22 cellular contexts compared by ENCODE assay signal in genomic region chr2:127796389-127796788, GRCh38. TPM values are rescaled to one million over a fixed set of nuclear protein-coding genes. Genes with fewer than 3 reads are reported as not detected.
DNase-seq lines count a peak whose midpoint lies in the region; ATAC-seq and TF ChIP-seq lines count a peak whose summit lies in the region.
"Had no signal": no experiment of that assay in that cellular context is flagged by ENCODE, and none has a peak within 500 bp of the region (broad histone marks: within the 10 kb centered on the region; RNA-seq: fewer than 3 reads in every experiment).

No MANE protein-coding gene starts in this region.

- H3K4me3 ChIP-seq in DOHH2 (ENCODE audit: low read length) (peak overlapping the region; percentile 32), OCI-LY7 (ENCODE audit: low read depth, low read length, poor library complexity, severe bottlenecking) (no peak overlapping the region)
- H3K4me3 ChIP-seq: breast epithelium, esophagus squamous epithelium had no signal

- no peak overlapping the region for H3K4me3 Mint-ChIP-seq in CD14-positive monocyte
- peak overlapping the region; percentile 22 for H3K4me3 Mint-ChIP-seq in dendritic cell treated with granulocyte-macrophage colony-stimulating factor and Interleukin-4, amounts not matched to agents 40 ng/mL and 50 ng/mL, for 4 days
- H3K4me3 Mint-ChIP-seq: activated naive CD8-positive, alpha-beta T cell treated with anti-CD3 and anti-CD28 coated beads, Interleukin-2, amount 10 ng/mL, durations not matched to agents 7 days and 5 days had no signal

- peak overlapping the region in 6 of 7 donors; percentile 2 to 84 (median 58) for H3K27ac Mint-ChIP-seq in CD14-positive monocyte
- peak overlapping the region; percentile 50 for H3K27ac Mint-ChIP-seq in dendritic cell treated with granulocyte-macrophage colony-stimulating factor and Interleukin-4, amounts not matched to agents 40 ng/mL and 50 ng/mL, for 4 days
- H3K27ac Mint-ChIP-seq: activated naive CD8-positive, alpha-beta T cell treated with anti-CD3 and anti-CD28 coated beads, Interleukin-2, amount 10 ng/mL, durations not matched to agents 7 days and 5 days had no signal

- no peak for TF ChIP-seq CTCF in CD14-positive monocyte (IDR thresholded peaks at IDR 0.05)
- no peak for TF ChIP-seq CTCF in DOHH2 (IDR thresholded peaks at IDR 0.05; ENCODE audit: low read depth, low read length, poor library complexity, severe bottlenecking)
- TF ChIP-seq CTCF in OCI-LY7 (conservative IDR thresholded peaks at IDR 0.05; ENCODE audit: low read length): no peak

- peaks cover 69% of the 10 kb centered on the region for H3K36me3 ChIP-seq in DOHH2 (ENCODE audit: control insufficient read depth, low read length)
- H3K36me3 ChIP-seq in OCI-LY7 (ENCODE audit: insufficient read depth, low read length): peaks cover 92% of the 10 kb centered on the region
- H3K36me3 ChIP-seq: breast epithelium had no signal

- H4K20me1 ChIP-seq in DOHH2 (ENCODE audit: control insufficient read depth, insufficient read depth, low read depth, low read length) (peaks cover 25% of the 10 kb centered on the region), OCI-LY7 (ENCODE audit: insufficient read depth, low read length) (peaks cover 22% of the 10 kb centered on the region)

- H3K9me3 ChIP-seq in DOHH2 (ENCODE audit: control insufficient read depth, insufficient read depth, low read length) (no peaks in the 10 kb centered on the region), OCI-LY7 (ENCODE audit: low read length) (peaks cover 13% of the 10 kb centered on the region; the same call in 1 of the 2 replicates)
- H3K9me3 ChIP-seq: breast epithelium, esophagus squamous epithelium had no signal

- ATAC-seq in GM19455 (IDR thresholded peaks at IDR 0.05; ENCODE audit: unreplicated experiment): no peak
- ATAC-seq: activated CD4-positive, CD25-positive, alpha-beta regulatory T cell treated with anti-CD3 and anti-CD28 coated beads, Interleukin-2, amount 50 U/mL, for 24 hours; left ventricle myocardium superior had no signal

- H3K27me3 Mint-ChIP-seq in CD14-positive monocyte (ENCODE audit: low read depth in 3 of 3): peaks cover 0 to 1% (median 0%) of the 10 kb centered on the region in 3 donors
- no peaks in the 10 kb centered on the region for H3K27me3 Mint-ChIP-seq in dendritic cell treated with granulocyte-macrophage colony-stimulating factor and Interleukin-4, amounts not matched to agents 40 ng/mL and 50 ng/mL, for 4 days
- H3K27me3 Mint-ChIP-seq: activated naive CD8-positive, alpha-beta T cell treated with anti-CD3 and anti-CD28 coated beads, Interleukin-2, amount 10 ng/mL, durations not matched to agents 7 days and 5 days had no signal

- intact Hi-C loops in CD14-positive monocyte (cut with micrococcal nuclease) (no loop called here), OCI-LY7 (cut with micrococcal nuclease; ENCODE audit: unreplicated experiment) (no loop called here)
- intact Hi-C loops in dendritic cell treated with granulocyte-macrophage colony-stimulating factor and Interleukin-4, amounts not matched to agents 40 ng/mL and 50 ng/mL, for 4 days (cut with micrococcal nuclease): no loop called here

- POLR2A ChIA-PET in OCI-LY7 (lab: Charles Lee): interaction anchor here (0.6 to 1.3 kb wide), 5 partner anchors 10 to 28 kb away, joined by 5 to 10 read pairs (median 6); no protein-coding TSS in a partner anchor

- peaks cover 57% of the 10 kb centered on the region for H3K4me1 Mint-ChIP-seq in CD14-positive monocyte
- peaks cover 61% of the 10 kb centered on the region for H3K4me1 Mint-ChIP-seq in dendritic cell treated with granulocyte-macrophage colony-stimulating factor and Interleukin-4, amounts not matched to agents 40 ng/mL and 50 ng/mL, for 4 days (ENCODE audit: low read depth)

- H3K27ac ChIP-seq in DOHH2 (ENCODE audit: low read depth, low read length) (peak overlapping the region; percentile 24), OCI-LY7 (ENCODE audit: low read depth, low read length, poor library complexity, severe bottlenecking) (peak overlapping the region; percentile 12)
- H3K27ac ChIP-seq: breast epithelium, esophagus squamous epithelium had no signal

- H3K4me1 ChIP-seq in DOHH2 (ENCODE audit: control insufficient read depth, low read length): peaks cover 73% of the 10 kb centered on the region
- peaks cover 46% of the 10 kb centered on the region for H3K4me1 ChIP-seq in OCI-LY7 (ENCODE audit: insufficient read depth, low read length, poor library complexity, severe bottlenecking)
- H3K4me1 ChIP-seq: breast epithelium had no signal

- peaks cover 7 to 30% of the 10 kb centered on the region in 2 donors for H3K36me3 Mint-ChIP-seq in CD14-positive monocyte
- peaks cover 29% of the 10 kb centered on the region for H3K36me3 Mint-ChIP-seq in dendritic cell treated with granulocyte-macrophage colony-stimulating factor and Interleukin-4, amounts not matched to agents 40 ng/mL and 50 ng/mL, for 4 days (ENCODE audit: low read depth)

- DNase-seq in CD14-positive monocyte (ENCODE audit: low spot score): no peak
- DNase-seq in OCI-LY7 (ENCODE audit: low spot score): no peak
- DNase-seq in NCI-H748 (lab: John Stamatoyannopoulos, UW; ENCODE audit: unreplicated experiment): no peak
- no peak for DNase-seq in NCI-H524 (lab: John Stamatoyannopoulos, UW)
- DNase-seq in NCI-H345 (lab: John Stamatoyannopoulos, UW): no peak
- DNase-seq: activated CD8-positive, alpha-beta memory T cell treated with anti-CD3 and anti-CD28 coated beads, Interleukin-2, amount 50 U/mL, for 48 hours; activated naive CD8-positive, alpha-beta T cell treated with anti-CD3 and anti-CD28 coated beads, Interleukin-2, amount 10 ng/mL, durations not matched to agents 7 days and 5 days; AML-193; esophagus squamous epithelium; GF-D8; GOT3; IMR-90; left ventricle myocardium superior; NCI-H1048; NCI-H2081; NCI-H748 treated with DMSO at 0.1 percent for 48 hours; stimulated activated CD4-positive, alpha-beta T cell treated with anti-CD3 and anti-CD28 coated beads, Interleukin-4, amount 100 ng/mL, for 1 hour had no signal

- H3K9me2 ChIP-seq in DOHH2 (replicated peaks; ENCODE audit: control insufficient read depth, low read length) (no peaks in the 10 kb centered on the region), OCI-LY7 (ENCODE audit: insufficient read depth, low read length) (no peaks in the 10 kb centered on the region)

- CTCF ChIA-PET in OCI-LY7 (lab: Charles Lee; ENCODE audit: unreplicated experiment): interaction anchor here (0.6 kb wide), 1 partner anchor 9 kb away, joined by 3 read pairs; no protein-coding TSS in a partner anchor

- TSS peak; percentile 39 for BruUV-seq in OCI-LY7 (replicated peaks; lab: Mats Ljungman, UMichigan)

- no peaks in the 10 kb centered on the region; the same call in 1 of the 2 replicates for H3F3A ChIP-seq in DOHH2 (ENCODE audit: control insufficient read depth, insufficient read depth)

- no peaks in the 10 kb centered on the region for H3K27me3 ChIP-seq in DOHH2 (ENCODE audit: control insufficient read depth, low read length)
- H3K27me3 ChIP-seq: breast epithelium, esophagus squamous epithelium had no signal

- H3K79me2 ChIP-seq in DOHH2 (ENCODE audit: control insufficient read depth, low read length) (peaks cover 100% of the 10 kb centered on the region), OCI-LY7 (ENCODE audit: insufficient read depth, low read depth, low read length) (peaks cover 100% of the 10 kb centered on the region)

- H2AFZ ChIP-seq in OCI-LY7 (ENCODE audit: low read length): no peak overlapping the region

- H3K9me3 Mint-ChIP-seq in CD14-positive monocyte: peaks cover 0 to 2% (median 0%) of the 10 kb centered on the region in 7 donors
- H3K9me3 Mint-ChIP-seq in dendritic cell treated with granulocyte-macrophage colony-stimulating factor and Interleukin-4, amounts not matched to agents 40 ng/mL and 50 ng/mL, for 4 days: no peaks in the 10 kb centered on the region
- H3K9me3 Mint-ChIP-seq: activated naive CD8-positive, alpha-beta T cell treated with anti-CD3 and anti-CD28 coated beads, Interleukin-2, amount 10 ng/mL, durations not matched to agents 7 days and 5 days had no signal

- peak overlapping the region; percentile 53 for H3K4me2 ChIP-seq in DOHH2 (ENCODE audit: low read length)
- H3K4me2 ChIP-seq in OCI-LY7 (ENCODE audit: low read length): peak overlapping the region; percentile 20

RNA-seq across cellular contexts. Expression of gene WDR33, which starts 14.6 kb away (rescaled TPM):
- polyA plus RNA-seq in CD14-positive monocyte: 10 to 100 TPM; 12.5 to 19.6 TPM
- total RNA-seq in OCI-LY7 (2014; rRNA removed; shearing (Covaris generic)): 60.6 and 70.7 TPM in 2 replicates
- total RNA-seq in OCI-LY7 (2022): 96.6 and 96.9 TPM in 2 replicates
